23 cellular contexts compared by ENCODE assay signal in genomic region chr1:5756434-5757176, GRCh38.
DNase-seq lines count a peak whose midpoint lies in the region; ATAC-seq, FAIRE-seq and TF ChIP-seq lines count a peak whose summit lies in the region.
"Had no signal": no experiment of that assay in that cellular context is flagged by ENCODE, and none has a peak within 500 bp of the region (broad histone marks: within the 10 kb centered on the region; RNA-seq: fewer than 3 reads in every experiment).

No MANE protein-coding gene starts in this region.

- POLR2A ChIA-PET in K562 (lab: Yijun Ruan, JAX) = interaction anchor here (0.7 kb wide), 1 partner anchor 12 kb away, joined by 5 read pairs; no protein-coding TSS in a partner anchor

- H3K9me3 ChIP-seq in K562 (replicated peaks; ENCODE audit: control insufficient read depth, insufficient read depth, low read depth, low read length) (no peaks in the 10 kb centered on the region; the same call in 1 of the 2 replicates), spleen (peaks cover 0 to 15% (median 5%) of the 10 kb centered on the region in 8 donors)

- TF ChIP-seq CTCF in K562 (IDR thresholded peaks at IDR 0.05 in 2 of 3, conservative IDR thresholded peaks at IDR 0.05 in 1 of 3; ENCODE audit: insufficient read depth in 2 of 3, low read depth in 1 of 3, low read length in 3 of 3) = no peak
- TF ChIP-seq CTCF in spleen (IDR thresholded peaks at IDR 0.05 in 8 of 11, conservative IDR thresholded peaks at IDR 0.05 in 3 of 11) = no peak
- TF ChIP-seq CTCF in brain microvascular endothelial cell (IDR thresholded peaks at IDR 0.05; ENCODE audit: low read depth, low read length, missing control alignments) = no peak

- no peaks in the 10 kb centered on the region for H3K9me3 Mint-ChIP-seq in natural killer cell treated with Interleukin-12 subunit alpha and Interleukin-12 subunit beta and Interleukin-15 and Interleukin-18, amount 100 ng/mL, for 72 hours

- H2AFZ ChIP-seq in K562 (ENCODE audit: low read depth, low read length) = no peak overlapping the region
- H2AFZ ChIP-seq: GM23248 had no signal

- H3K27ac ChIP-seq in K562 (ENCODE audit: extremely low read depth, low read depth, low read length) = no peak overlapping the region
- no peak overlapping the region for H3K27ac ChIP-seq in spleen
- no peak overlapping the region for H3K27ac ChIP-seq in brain microvascular endothelial cell
- H3K27ac ChIP-seq: GM23248 had no signal

- H3K36me3 ChIP-seq in K562 (ENCODE audit: control insufficient read depth, insufficient read depth, low read length) (no peaks in the 10 kb centered on the region), spleen (no peaks in the 10 kb centered on the region), brain microvascular endothelial cell (replicated peaks) (no peaks in the 10 kb centered on the region)

- no peak overlapping the region for H3K4me3 ChIP-seq in K562
- H3K4me3 ChIP-seq in spleen = no peak overlapping the region
- H3K4me3 ChIP-seq in brain microvascular endothelial cell (ENCODE audit: low read depth, low read length) = no peak overlapping the region
- H3K4me3 ChIP-seq: GM23248 had no signal

- H3K27ac Mint-ChIP-seq in natural killer cell treated with Interleukin-12 subunit alpha and Interleukin-12 subunit beta and Interleukin-15 and Interleukin-18, amount 100 ng/mL, for 72 hours = no peak overlapping the region
- H3K27ac Mint-ChIP-seq: HFFc6 had no signal

- no peak overlapping the region for H3K9ac ChIP-seq in K562 (ENCODE audit: insufficient read depth in 1 of 2, low read depth in 2 of 2, low read length in 2 of 2)
- H3K9ac ChIP-seq: GM23248 had no signal

- DNase-seq in cardiac septum (ENCODE audit: low spot score) = peak; percentile 53
- DNase-seq in Right ventricle myocardium inferior (ENCODE audit: missing footprints) = no peak
- no peak for DNase-seq in K562 (ENCODE audit: extremely low read depth in 1 of 4, low spot score in 3 of 4)
- DNase-seq in natural killer cell treated with Interleukin-12 subunit alpha and Interleukin-12 subunit beta and Interleukin-15 and Interleukin-18, amount 100 ng/mL, for 72 hours (ENCODE audit: low spot score) = peak; percentile 29
- DNase-seq in spleen = peak; percentile 25
- no peak for DNase-seq in brain microvascular endothelial cell
- DNase-seq: Calu3, DND-41, GM23248, H9, HFFc6, IMR-90, NCI-H1092 treated with DMSO at 0.1 percent for 48 hours, NCI-H1436, NCI-H187, NCI-H2081 treated with DMSO at 0.1 percent for 48 hours, NCI-H446 treated with DMSO at 0.1 percent for 48 hours, NCI-H526 treated with DMSO at 0.1 percent for 48 hours, RPMI8226, SHP77 treated with DMSO at 0.1 percent for 48 hours had no signal

- no peak for TF ChIP-seq EP300 in K562 (IDR thresholded peaks at IDR 0.05; ENCODE audit: low read length)

- peaks cover 4% of the 10 kb centered on the region; the same call in 1 of the 2 replicates for H4K20me1 ChIP-seq in K562 (replicated peaks; ENCODE audit: control insufficient read depth, insufficient read depth, low read length)

- no peaks in the 10 kb centered on the region for H3K36me3 Mint-ChIP-seq in natural killer cell treated with Interleukin-12 subunit alpha and Interleukin-12 subunit beta and Interleukin-15 and Interleukin-18, amount 100 ng/mL, for 72 hours

- no TSS peak for BruUV-seq in K562 (replicated peaks; lab: Mats Ljungman, UMichigan)

- no peak for ATAC-seq in Right ventricle myocardium inferior
- ATAC-seq in K562 = no peak
- ATAC-seq in natural killer cell treated with Interleukin-12 subunit alpha and Interleukin-12 subunit beta and Interleukin-15 and Interleukin-18, amount 100 ng/mL, for 72 hours = no peak
- no peak for ATAC-seq in HG02981 (IDR thresholded peaks at IDR 0.05; ENCODE audit: unreplicated experiment)
- ATAC-seq in GM21528 (IDR thresholded peaks at IDR 0.05; ENCODE audit: low FRiP score, unreplicated experiment) = no peak

- CTCF ChIA-PET in K562 (lab: Yijun Ruan, JAX; ENCODE audit: low intra/inter-chr PET ratio) = no interaction called here

- in situ Hi-C loops in K562 (cut with MboI) (no loop called here), brain microvascular endothelial cell (cut with HindIII; ENCODE audit: low pct_ligation_motif_present, low sequenced_read_pairs) (no loop called here)

- TF ChIP-seq RAD21 in K562 (CRISPR knock-in tag; conservative IDR thresholded peaks at IDR 0.05 in 1 of 2, IDR thresholded peaks at IDR 0.05 in 1 of 2) = no peak

- H3K4me1 ChIP-seq in K562 (replicated peaks in 1 of 2; ENCODE audit: control insufficient read depth in 2 of 2, insufficient read depth in 2 of 2, low read length in 2 of 2) (peaks cover 0 to 4% of the 10 kb centered on the region in 2 experiments; a peak in 2 of 5 replicates), spleen (no peaks in the 10 kb centered on the region)

- H3K4me1 Mint-ChIP-seq in natural killer cell treated with Interleukin-12 subunit alpha and Interleukin-12 subunit beta and Interleukin-15 and Interleukin-18, amount 100 ng/mL, for 72 hours (ENCODE audit: low read depth in 2 of 2) = no peaks in the 10 kb centered on the region

- no peak for TF ChIP-seq POLR2A in K562 (conservative IDR thresholded peaks at IDR 0.05)
- TF ChIP-seq POLR2A in spleen (IDR thresholded peaks at IDR 0.05) = no peak

- H3K9me1 ChIP-seq in K562 (ENCODE audit: control insufficient read depth, insufficient read depth, low read length) = no peaks in the 10 kb centered on the region

- 5% methylated on average over 21 of the region's 21 CpGs for WGBS in K562 (ENCODE audit: insufficient coverage, low coverage, missing lambda C conversion rate)
- 81 to 89% (median 86%) methylated on average over 19 to 21 of the region's 21 CpGs for WGBS in spleen, 5 donors

- peak; percentile 37 for FAIRE-seq in K562 (lab: Jason Lieb, UNC)
- FAIRE-seq: GM12892 had no signal

- H3K4me3 Mint-ChIP-seq in natural killer cell treated with Interleukin-12 subunit alpha and Interleukin-12 subunit beta and Interleukin-15 and Interleukin-18, amount 100 ng/mL, for 72 hours = no peak overlapping the region
- H3K4me3 Mint-ChIP-seq: H9, HFFc6 had no signal

- H3K4me2 ChIP-seq in K562 (ENCODE audit: insufficient read depth, low read length) = no peak overlapping the region

- intact Hi-C loops in cardiac septum (cut with DNase I) = no loop called here
- intact Hi-C loops in Right ventricle myocardium inferior (cut with DNase I) = no loop called here
- intact Hi-C loops in K562 (cut with micrococcal nuclease) = loop anchor here (10.0 kb wide), 1 partner anchor 78 kb away; no protein-coding TSS in a partner anchor
- intact Hi-C loops in spleen (cut with DNase I; ENCODE audit: low total_unique reads) = no loop called here

- H3K27me3 ChIP-seq in K562 (ENCODE audit: control insufficient read depth in 2 of 2, insufficient read depth in 2 of 2, low read length in 2 of 2) = peaks cover 50 to 67% of the 10 kb centered on the region in 2 experiments
- peaks cover 0 to 26% (median 0%) of the 10 kb centered on the region in 7 donors for H3K27me3 ChIP-seq in spleen (replicated peaks in 1 of 7)
- no peaks in the 10 kb centered on the region for H3K27me3 ChIP-seq in brain microvascular endothelial cell (replicated peaks)

- H3K79me2 ChIP-seq in K562 (ENCODE audit: control insufficient read depth, insufficient read depth, low read length) = no peaks in the 10 kb centered on the region

- H3K27me3 Mint-ChIP-seq in natural killer cell treated with Interleukin-12 subunit alpha and Interleukin-12 subunit beta and Interleukin-15 and Interleukin-18, amount 100 ng/mL, for 72 hours = peaks cover 6 to 9% of the 10 kb centered on the region in 2 donors

TF ChIP-seq in K562, 482 proteins besides CTCF, POLR2A, EP300 and RAD21 (continues in another document):
- TF ChIP-seq EP400 (IDR thresholded peaks at IDR 0.05) (no peak), TAF7 (tag; IDR thresholded peaks at IDR 0.05) (no peak), THRAP3 (IDR thresholded peaks at IDR 0.05; ENCODE audit: borderline replicate concordance) (no peak), DACH1 (IDR thresholded peaks at IDR 0.05; ENCODE audit: partially characterized antibody) (no peak), DNMT1 (IDR thresholded peaks at IDR 0.05) (no peak), SRSF1 (IDR thresholded peaks at IDR 0.05; ENCODE audit: low read depth, low read length) (no peak), HMBOX1 (IDR thresholded peaks at IDR 0.05) (no peak), IRF1 (CRISPR knock-in tag; IDR thresholded peaks at IDR 0.05; ENCODE audit: borderline replicate concordance) (no peak), NR3C1 (CRISPR knock-in tag; IDR thresholded peaks at IDR 0.05) (no peak), SLC30A9 (CRISPR knock-in tag; IDR thresholded peaks at IDR 0.05) (no peak), ZC3H11A (IDR thresholded peaks at IDR 0.05; ENCODE audit: low read depth, low read length) (no peak), THRB (CRISPR knock-in tag; conservative IDR thresholded peaks at IDR 0.05) (no peak), SRF (CRISPR knock-in tag; IDR thresholded peaks at IDR 0.05) (no peak), SRSF9 (IDR thresholded peaks at IDR 0.05; ENCODE audit: borderline replicate concordance, low read depth, low read length) (no peak), ZNF561 (CRISPR knock-in tag; conservative IDR thresholded peaks at IDR 0.05) (no peak)

Comparison
In these comparisons a context has a peak if more than half of its experiments do, and no peak if none do; other contexts are left out.
1. DNase-seq: peak in cardiac septum (single experiment), natural killer cell treated with Interleukin-12 subunit alpha and Interleukin-12 subunit beta and Interleukin-15 and Interleukin-18, amount 100 ng/mL, for 72 hours (single experiment) and spleen (single experiment); none in Right ventricle myocardium inferior (single experiment), K562 (0 of 4) and brain microvascular endothelial cell (single experiment).